Comparison of ENCODE assay signal across 26 cellular contexts in genomic region chr3:123405936-123406510, GRCh38. TPM values are rescaled to one million over a fixed set of nuclear protein-coding genes. Genes with fewer than 3 reads are reported as not detected.
DNase-seq lines count a peak whose midpoint lies in the region; ATAC-seq lines count a peak whose summit lies in the region.
"Had no signal": no experiment of that assay in that cellular context is flagged by ENCODE, and none has a peak within 500 bp of the region (broad histone marks: within the 10 kb centered on the region; RNA-seq: fewer than 3 reads in every experiment).

No MANE protein-coding gene starts in this region.

- H3K4me1 ChIP-seq in BLaER1 (peaks cover 38% of the 10 kb centered on the region), right cardiac atrium (ENCODE audit: control insufficient read depth, insufficient read depth, low read length) (peaks cover 21% of the 10 kb centered on the region), rectal smooth muscle tissue (ENCODE audit: control insufficient read depth, insufficient read depth, low read length) (peaks cover 54% of the 10 kb centered on the region)

- 81% methylated on average over 8 of the region's 8 CpGs for WGBS in right cardiac atrium

- H4K20me1 ChIP-seq in BLaER1, result no peaks in the 10 kb centered on the region

- intact Hi-C loops in right cardiac atrium (cut with DNase I), result loop anchor here in 1 of 4 donors (10.0 kb wide), 1 partner anchor 61 kb away; no protein-coding TSS in a partner anchor

- H3K27ac ChIP-seq in BLaER1 (no peak overlapping the region), cingulate gyrus (ENCODE audit: low read depth, low read length) (peak overlapping the region; percentile 57), right cardiac atrium (ENCODE audit: low read length) (peak overlapping the region; percentile 98), rectal smooth muscle tissue (ENCODE audit: low read depth, low read length) (peak overlapping the region; percentile 93)
- H3K27ac ChIP-seq: SK-N-MC had no signal

- H3K27me3 ChIP-seq in BLaER1 (no peaks in the 10 kb centered on the region), right cardiac atrium (ENCODE audit: control insufficient read depth, insufficient read depth) (no peaks in the 10 kb centered on the region), rectal smooth muscle tissue (ENCODE audit: control insufficient read depth, insufficient read depth, low read length) (no peaks in the 10 kb centered on the region)

- ATAC-seq in right cardiac atrium (no peak), HG03159 (IDR thresholded peaks at IDR 0.05; ENCODE audit: unreplicated experiment) (no peak)

- H3K4me3 ChIP-seq in BLaER1 (no peak overlapping the region), right cardiac atrium (ENCODE audit: low read length) (no peak overlapping the region), rectal smooth muscle tissue (ENCODE audit: low read length) (no peak overlapping the region)
- H3K4me3 ChIP-seq: SK-N-MC had no signal

- peak in 2 of 3 donors; percentile 30 to 31 for DNase-seq in right cardiac atrium
- DNase-seq in DMS79 treated with DMSO at 0.1 percent for 48 hours (lab: John Stamatoyannopoulos, UW), result no peak
- no peak for DNase-seq in NCI-H446 (lab: John Stamatoyannopoulos, UW)
- no peak for DNase-seq in iPS-NIHi11 (ENCODE audit: low spot score)
- DNase-seq: activated CD4-positive, alpha-beta T cell treated with anti-CD3 and anti-CD28 coated beads for 4 hours; activated naive CD4-positive, alpha-beta T cell; activated T-cell treated with anti-CD3 and anti-CD28 coated beads, Interleukin-2, amount 50 U/mL, for 24 hours; AML-193; GOT3; Karpas-422; mesenchymal stem cell; naive B cell; NCI-H1694 treated with DMSO at 0.1 percent for 48 hours; NCI-H2171 treated with DMSO at 0.1 percent for 48 hours; NCI-H526 treated with DMSO at 0.1 percent for 48 hours; occipital lobe; RPMI8226; stimulated activated naive CD4-positive, alpha-beta T cell treated with Interleukin-2 at 50 U/mL for 16 hours; T-helper 2 cell had no signal

- H3K4me2 ChIP-seq in BLaER1, result peak overlapping the region; percentile 30

- no peak overlapping the region for H3K9ac ChIP-seq in BLaER1
- H3K9ac ChIP-seq in rectal smooth muscle tissue (ENCODE audit: low read length), result no peak overlapping the region

- H3K9me3 ChIP-seq in BLaER1 (no peaks in the 10 kb centered on the region), right cardiac atrium (ENCODE audit: control insufficient read depth, low read length) (no peaks in the 10 kb centered on the region)

- H3K36me3 ChIP-seq in BLaER1, result no peaks in the 10 kb centered on the region
- no peaks in the 10 kb centered on the region for H3K36me3 ChIP-seq in rectal smooth muscle tissue (ENCODE audit: control insufficient read depth, insufficient read depth, low read length)

RNA-seq across cellular contexts. Expression of gene ADCY5, which starts 42.9 kb away (rescaled TPM):
- 100 to 1,000 TPM; 125 to 220 (median 210) TPM for total RNA-seq in right cardiac atrium
- polyA plus RNA-seq in right cardiac atrium, result 90.4 TPM
- total RNA-seq: activated CD8-positive, alpha-beta memory T cell treated with anti-CD3 and anti-CD28 coated beads for 36 hours; bronchial epithelial cell had no signal

Comparison
In these comparisons a context has a peak if more than half of its experiments do, and no peak if none do; other contexts are left out.
1. DNase-seq: peak in right cardiac atrium (2 of 3); none in DMS79 treated with DMSO at 0.1 percent for 48 hours (single experiment), NCI-H446 (0 of 2) and iPS-NIHi11 (single experiment).